9 cellular contexts compared by ENCODE assay signal in genomic region chr4:173538148-173538902, GRCh38. TPM values are rescaled to one million over a fixed set of nuclear protein-coding genes. Genes with fewer than 3 reads are reported as not detected.
DNase-seq lines count a peak whose midpoint lies in the region; ATAC-seq and TF ChIP-seq lines count a peak whose summit lies in the region.
"Had no signal": no experiment of that assay in that cellular context is flagged by ENCODE, and none has a peak within 500 bp of the region (broad histone marks: within the 10 kb centered on the region; RNA-seq: fewer than 3 reads in every experiment).

No MANE protein-coding gene starts in this region.

- no CpG with 5 or more reads among the region's 59 CpGs for WGBS in trophoblast cell (ENCODE audit: extremely low coverage, insufficient coverage, insufficient read length)

- no peak overlapping the region for H3K18ac ChIP-seq in trophoblast cell (ENCODE audit: low read length)

- H3K4me3 ChIP-seq in NT2/D1 (ENCODE audit: insufficient read length, low read depth), result peak overlapping the region; percentile 42
- H3K4me3 ChIP-seq in fibroblast of villous mesenchyme (ENCODE audit: low read depth, low read length), result peak overlapping the region; percentile 54
- no peak overlapping the region for H3K4me3 ChIP-seq in trophoblast cell (ENCODE audit: low read depth, low read length)
- H3K4me3 ChIP-seq: SJSA1 had no signal

- H3K9ac ChIP-seq in NT2/D1 (ENCODE audit: insufficient read length, low read depth), result peak overlapping the region; percentile 32
- H3K9ac ChIP-seq in trophoblast cell (ENCODE audit: low read length), result no peak overlapping the region

- H3K27ac Mint-ChIP-seq in T-helper 2 cell treated with Interferon-gamma antibody and Interleukin-4, amounts not matched to agents 5 μg/mL and 100 μg/mL, for 36 hours, result no peak overlapping the region

- DNase-seq in T-helper 2 cell treated with Interferon-gamma antibody and Interleukin-4, amounts not matched to agents 5 μg/mL and 100 μg/mL, for 36 hours (ENCODE audit: low spot score), result no peak
- no peak for DNase-seq in T-helper 2 cell
- DNase-seq in NT2/D1 (ENCODE audit: low read depth, low spot score), result no peak
- peak; percentile 45 for DNase-seq in fibroblast of villous mesenchyme (ENCODE audit: low read depth)
- peak in 1 of 2 donors; percentile 18 for DNase-seq in trophoblast cell
- no peak for DNase-seq in HK-2 (ENCODE audit: unreplicated experiment)
- DNase-seq in hippocampal formation (lab: John Stamatoyannopoulos, UW), result no peak

- peak overlapping the region; percentile 60 for H3K4me2 ChIP-seq in trophoblast cell (ENCODE audit: low read length)

- no peaks in the 10 kb centered on the region for H3K79me2 ChIP-seq in trophoblast cell (ENCODE audit: control insufficient read depth, insufficient read depth, low read length, poor library complexity)

- no peak overlapping the region for H2BK12ac ChIP-seq in trophoblast cell (ENCODE audit: low read length)

- TF ChIP-seq CTCF in fibroblast of villous mesenchyme (IDR thresholded peaks at IDR 0.05; ENCODE audit: insufficient read depth, low read depth, low read length), result no peak

- peaks cover 74% of the 10 kb centered on the region for H3K27me3 Mint-ChIP-seq in T-helper 2 cell treated with Interferon-gamma antibody and Interleukin-4, amounts not matched to agents 5 μg/mL and 100 μg/mL, for 36 hours (ENCODE audit: low read depth)

- peaks cover 2% of the 10 kb centered on the region for H3K4me1 Mint-ChIP-seq in T-helper 2 cell treated with Interferon-gamma antibody and Interleukin-4, amounts not matched to agents 5 μg/mL and 100 μg/mL, for 36 hours (ENCODE audit: low read depth)

- no peak overlapping the region for H3K14ac ChIP-seq in trophoblast cell (ENCODE audit: low read length)

- no peaks in the 10 kb centered on the region for H3K9me3 Mint-ChIP-seq in T-helper 2 cell treated with Interferon-gamma antibody and Interleukin-4, amounts not matched to agents 5 μg/mL and 100 μg/mL, for 36 hours

- H3K9me3 ChIP-seq in NT2/D1 (ENCODE audit: insufficient read depth, low read length) (no peaks in the 10 kb centered on the region), trophoblast cell (ENCODE audit: insufficient read depth, low read depth, low read length) (peaks cover 2% of the 10 kb centered on the region)
- H3K9me3 ChIP-seq: SJSA1 had no signal

- no peak overlapping the region for H3K4ac ChIP-seq in trophoblast cell (ENCODE audit: low read depth, low read length)

- peak overlapping the region; percentile 26 for H2AFZ ChIP-seq in trophoblast cell (ENCODE audit: insufficient read depth, low read length, poor library complexity)

- H3K27ac ChIP-seq in trophoblast cell (ENCODE audit: low read depth, low read length), result no peak overlapping the region
- H3K27ac ChIP-seq: SJSA1 had no signal

- no peak overlapping the region for H4K91ac ChIP-seq in trophoblast cell (ENCODE audit: low read depth, low read length)

- H4K8ac ChIP-seq in trophoblast cell (ENCODE audit: low read depth, low read length), result no peak overlapping the region

- no peaks in the 10 kb centered on the region for H3K36me3 ChIP-seq in NT2/D1 (ENCODE audit: insufficient read depth, insufficient read length, low read length)
- H3K36me3 ChIP-seq in trophoblast cell (ENCODE audit: control insufficient read depth in 1 of 2, insufficient read depth in 2 of 2, low read length in 2 of 2), result no peaks in the 10 kb centered on the region
- H3K36me3 ChIP-seq: SJSA1 had no signal

- no peak for ATAC-seq in HG03460 (IDR thresholded peaks at IDR 0.05; ENCODE audit: unreplicated experiment)

- H3K4me1 ChIP-seq in NT2/D1 (ENCODE audit: insufficient read depth, insufficient read length) (no peaks in the 10 kb centered on the region), trophoblast cell (ENCODE audit: control insufficient read depth in 1 of 2, insufficient read depth in 2 of 2, low read length in 2 of 2) (peaks cover 10% of the 10 kb centered on the region in 2 experiments)
- H3K4me1 ChIP-seq: SJSA1 had no signal

- no peaks in the 10 kb centered on the region for H3K36me3 Mint-ChIP-seq in T-helper 2 cell treated with Interferon-gamma antibody and Interleukin-4, amounts not matched to agents 5 μg/mL and 100 μg/mL, for 36 hours (ENCODE audit: low read depth)

- no peak overlapping the region for H4K12ac ChIP-seq in trophoblast cell (ENCODE audit: low read depth, low read length)

- H3K27me3 ChIP-seq in NT2/D1 (ENCODE audit: insufficient read depth, insufficient read length) (peaks cover 88% of the 10 kb centered on the region), trophoblast cell (ENCODE audit: insufficient read depth, low read length) (peaks cover 49% of the 10 kb centered on the region)

- no peak overlapping the region for H3K23ac ChIP-seq in trophoblast cell (ENCODE audit: low read length)

- H2BK5ac ChIP-seq in trophoblast cell (ENCODE audit: low read depth, low read length, poor library complexity), result no peak overlapping the region

- no peak overlapping the region for H2AK5ac ChIP-seq in trophoblast cell (ENCODE audit: low read length)

- peak overlapping the region; percentile 65 for H3K4me3 Mint-ChIP-seq in T-helper 2 cell treated with Interferon-gamma antibody and Interleukin-4, amounts not matched to agents 5 μg/mL and 100 μg/mL, for 36 hours

- H2BK120ac ChIP-seq in trophoblast cell (ENCODE audit: insufficient read depth, low read length, poor library complexity), result no peak overlapping the region

- no peaks in the 10 kb centered on the region for H3K79me1 ChIP-seq in trophoblast cell (ENCODE audit: low read length)

RNA-seq across cellular contexts. Expression of gene HAND2, which starts 8.3 kb away (rescaled TPM):
- total RNA-seq in fibroblast of villous mesenchyme, result 45.4 and 71.7 TPM in 2 replicates
- polyA plus RNA-seq in trophoblast cell (2013), result 12.4 and 13.9 TPM in 2 replicates
- total RNA-seq: SJSA1 had no signal
